In the genomic region with DNA sequence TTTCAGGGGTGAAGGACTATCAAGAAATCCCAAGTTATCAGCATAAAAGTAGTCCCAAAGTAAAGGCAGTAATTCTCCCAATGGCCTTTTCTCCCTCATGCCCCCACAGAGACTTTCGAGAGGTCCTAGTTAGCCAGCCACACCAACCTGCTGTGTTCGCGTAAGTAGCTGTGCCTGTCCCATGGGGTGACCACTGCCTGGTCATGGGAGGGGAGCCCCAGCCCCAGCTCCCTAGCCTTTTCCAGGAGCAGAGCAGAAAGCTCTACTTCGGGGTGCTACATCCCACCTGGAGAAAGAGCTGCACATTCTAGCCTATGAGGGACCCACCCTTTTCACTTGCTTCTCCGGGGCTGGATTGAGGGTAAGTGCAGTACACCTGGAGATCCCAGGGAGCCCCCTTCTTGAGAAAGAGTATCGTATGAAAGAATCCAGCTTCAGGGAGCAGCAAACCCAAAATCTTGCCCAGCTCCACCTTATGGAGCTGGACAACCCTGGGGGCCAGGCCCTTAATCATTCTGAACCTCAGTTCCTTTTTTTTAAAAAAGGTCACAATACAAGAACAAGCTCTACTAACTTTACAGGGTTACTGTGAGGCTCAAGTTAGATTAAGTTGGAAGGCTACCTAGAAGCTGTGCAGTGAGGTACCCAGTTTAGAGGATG, we compare ENCODE assay signal across 20 cellular contexts. TPM values are rescaled to one million over a fixed set of nuclear protein-coding genes. Genes with fewer than 3 reads are reported as not detected.
"Had no signal": no experiment of that assay in that cellular context is flagged by ENCODE, and none has a peak within 500 bp of the region (broad histone marks: within the 10 kb centered on the region; RNA-seq: fewer than 3 reads in every experiment).

No MANE protein-coding gene starts in this region.

- H3K4me3 Mint-ChIP-seq: activated CD4-positive, alpha-beta memory T cell treated with anti-CD3 and anti-CD28 coated beads for 36 hours; activated naive CD4-positive, alpha-beta T cell treated with anti-CD3 and anti-CD28 coated beads, Interleukin-2, amount 10 ng/mL, durations not matched to agents 7 days and 5 days; activated naive CD8-positive, alpha-beta T cell treated with anti-CD3 and anti-CD28 coated beads, Interleukin-2, amount 50 U/mL, for 24 hours; naive thymus-derived CD4-positive, alpha-beta T cell; neural progenitor cell; stimulated activated naive CD8-positive, alpha-beta T cell treated with anti-CD3 and anti-CD28 coated beads, Interleukin-15, Interleukin-2, amounts not matched to agents 100 ng/mL and 50 ng/mL, for 24 hours had no signal

- H3K27ac ChIP-seq: body of pancreas, cardiac muscle cell, neural progenitor cell, uterus had no signal

- H2AFZ ChIP-seq: neural progenitor cell had no signal

- FAIRE-seq: endometrium had no signal

- H3K27me3 Mint-ChIP-seq: activated CD4-positive, alpha-beta memory T cell treated with anti-CD3 and anti-CD28 coated beads for 36 hours; naive thymus-derived CD4-positive, alpha-beta T cell; stimulated activated naive CD8-positive, alpha-beta T cell treated with anti-CD3 and anti-CD28 coated beads, Interleukin-15, Interleukin-2, amounts not matched to agents 100 ng/mL and 50 ng/mL, for 24 hours had no signal

- H3K9me3 ChIP-seq: body of pancreas, heart right ventricle, lower lobe of right lung, tibial nerve, uterus had no signal

- ATAC-seq: activated naive CD8-positive, alpha-beta T cell treated with anti-CD3 and anti-CD28 coated beads, Interleukin-2, amount 50 U/mL, for 24 hours; body of pancreas; naive thymus-derived CD4-positive, alpha-beta T cell had no signal

- H3K9me3 Mint-ChIP-seq: activated CD4-positive, alpha-beta memory T cell treated with anti-CD3 and anti-CD28 coated beads for 36 hours; activated naive CD4-positive, alpha-beta T cell treated with anti-CD3 and anti-CD28 coated beads, Interleukin-2, amount 10 ng/mL, durations not matched to agents 7 days and 5 days; activated naive CD8-positive, alpha-beta T cell treated with anti-CD3 and anti-CD28 coated beads, Interleukin-2, amount 50 U/mL, for 24 hours; naive thymus-derived CD4-positive, alpha-beta T cell; neural progenitor cell; stimulated activated naive CD8-positive, alpha-beta T cell treated with anti-CD3 and anti-CD28 coated beads, Interleukin-15, Interleukin-2, amounts not matched to agents 100 ng/mL and 50 ng/mL, for 24 hours had no signal

- H3K27ac Mint-ChIP-seq: activated CD4-positive, alpha-beta memory T cell treated with anti-CD3 and anti-CD28 coated beads for 36 hours; activated naive CD4-positive, alpha-beta T cell treated with anti-CD3 and anti-CD28 coated beads, Interleukin-2, amount 10 ng/mL, durations not matched to agents 7 days and 5 days; activated naive CD8-positive, alpha-beta T cell treated with anti-CD3 and anti-CD28 coated beads, Interleukin-2, amount 50 U/mL, for 24 hours; naive thymus-derived CD4-positive, alpha-beta T cell; neural progenitor cell; stimulated activated naive CD8-positive, alpha-beta T cell treated with anti-CD3 and anti-CD28 coated beads, Interleukin-15, Interleukin-2, amounts not matched to agents 100 ng/mL and 50 ng/mL, for 24 hours had no signal

- H3K4me2 ChIP-seq: neural progenitor cell had no signal

- H3K4me1 Mint-ChIP-seq: activated naive CD8-positive, alpha-beta T cell treated with anti-CD3 and anti-CD28 coated beads, Interleukin-2, amount 50 U/mL, for 24 hours; neural progenitor cell had no signal

- H3K27me3 ChIP-seq: body of pancreas, cardiac muscle cell, heart right ventricle, neural progenitor cell, tibial nerve, uterus had no signal

- H3K4me1 ChIP-seq: uterus had no signal

- H3K36me3 ChIP-seq: neural progenitor cell, uterus had no signal

- H3K9ac ChIP-seq: neural progenitor cell had no signal

- DNase-seq: islet precursor cell had no signal

- H3K4me3 ChIP-seq: body of pancreas, cardiac muscle cell, heart right ventricle, lower lobe of right lung, neural progenitor cell, tibial nerve, uterus had no signal

RNA-seq across cellular contexts. Expression of a gene that starts 8.6 kb away (rescaled TPM):
- total RNA-seq: activated CD4-positive, alpha-beta memory T cell treated with anti-CD3 and anti-CD28 coated beads for 36 hours; body of pancreas; cerebellum; epithelial cell of proximal tubule; fibroblast of villous mesenchyme; lower lobe of right lung; naive thymus-derived CD4-positive, alpha-beta T cell; osteocyte; pulmonary artery endothelial cell; skeletal muscle tissue; tibial nerve; uterus had no signal
- polyA plus RNA-seq: naive thymus-derived CD4-positive, alpha-beta T cell had no signal

RNA-seq across cellular contexts. Expression of a gene that starts 13.1 kb away (rescaled TPM):
- total RNA-seq: activated CD4-positive, alpha-beta memory T cell treated with anti-CD3 and anti-CD28 coated beads for 36 hours; body of pancreas; cardiac muscle cell; cerebellum; epithelial cell of proximal tubule; fibroblast of villous mesenchyme; lower lobe of right lung; naive thymus-derived CD4-positive, alpha-beta T cell; osteocyte; skeletal muscle tissue; uterus had no signal
- polyA plus RNA-seq: cardiac muscle cell; heart right ventricle; naive thymus-derived CD4-positive, alpha-beta T cell had no signal
